Comparison of ENCODE assay signal across 27 cellular contexts in the genomic region with DNA sequence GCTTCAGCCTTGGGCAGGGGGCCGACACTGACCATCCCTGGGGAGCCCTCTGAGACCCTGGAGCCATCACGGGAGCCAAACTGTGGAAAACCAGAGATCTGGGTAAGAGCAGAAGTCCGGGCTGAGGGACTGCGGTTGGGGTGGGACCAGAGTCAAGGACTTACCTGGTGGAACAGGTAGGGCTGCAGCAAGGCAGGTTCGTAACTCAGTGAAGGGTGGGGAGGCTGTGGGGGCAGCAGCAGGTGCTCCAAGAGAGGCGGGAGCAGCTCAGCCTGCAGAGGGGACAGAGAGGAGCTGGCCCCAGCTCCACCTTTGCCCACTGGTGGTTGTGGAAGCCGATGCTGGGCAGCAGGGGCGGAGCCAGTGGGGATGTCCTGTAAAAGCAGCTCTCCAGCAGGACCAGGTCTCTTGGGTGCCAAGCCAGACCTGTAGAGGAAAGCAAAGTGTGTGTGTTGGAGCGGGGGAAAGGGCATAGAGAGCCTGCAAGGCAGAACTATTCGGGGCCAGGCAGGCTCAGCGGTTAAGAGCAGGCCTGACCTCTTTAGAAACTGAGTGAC. TPM values are rescaled to one million over a fixed set of nuclear protein-coding genes. Genes with fewer than 3 reads are reported as not detected.
"Had no signal": no experiment of that assay in that cellular context is flagged by ENCODE, and none has a peak within 500 bp of the region (broad histone marks: within the 10 kb centered on the region; RNA-seq: fewer than 3 reads in every experiment).

No MANE protein-coding gene starts in this region.

- H3K36me3 ChIP-seq: SJSA1 had no signal

- H3K4me1 ChIP-seq: SJSA1 had no signal

- H3K9me3 Mint-ChIP-seq: IgD-negative memory B cell had no signal

- DNase-seq: Kasumi-1, MM.1S, NCI-H1092 treated with DMSO at 0.1 percent for 48 hours, NCI-H1436, NCI-H187, NCI-H2029, NCI-H2081 treated with DMSO at 0.1 percent for 48 hours, NCI-H2171, NCI-H226, NCI-H446, NCI-H510A, NCI-H524 treated with DMSO at 0.1 percent for 48 hours, NCI-H69, NCI-H774, PC-3, SIG-M5 had no signal

- H3K36me3 Mint-ChIP-seq: IgD-negative memory B cell had no signal

- H3K27ac Mint-ChIP-seq: IgD-negative memory B cell had no signal

- H3K27ac ChIP-seq: HL-60, KMS-11, SJSA1, SK-N-MC had no signal

- H3K4me3 Mint-ChIP-seq: IgD-negative memory B cell had no signal

- H3K9me3 ChIP-seq: SJSA1 had no signal

- ATAC-seq: K562, Panc1, PC-3, Right ventricle myocardium inferior had no signal

- H3K4me3 ChIP-seq: K562, SJSA1, SK-N-MC had no signal

RNA-seq across cellular contexts. Expression of a gene that starts 6.7 kb away (rescaled TPM):
- total RNA-seq: OCI-LY7, Right ventricle myocardium inferior had no signal

RNA-seq across cellular contexts. Expression of a gene that starts 30.1 kb away (rescaled TPM):
- total RNA-seq: K562, M059J, OCI-LY7, PC-3, Right ventricle myocardium inferior, RPMI7951, SJSA1 had no signal

RNA-seq across cellular contexts. Expression of a gene that starts 49.4 kb away (rescaled TPM):
- total RNA-seq: K562, M059J, OCI-LY7, PC-3, Right ventricle myocardium inferior, RPMI7951, SJSA1 had no signal
